Comparison of ENCODE assay signal across 19 cellular contexts in the genomic region with DNA sequence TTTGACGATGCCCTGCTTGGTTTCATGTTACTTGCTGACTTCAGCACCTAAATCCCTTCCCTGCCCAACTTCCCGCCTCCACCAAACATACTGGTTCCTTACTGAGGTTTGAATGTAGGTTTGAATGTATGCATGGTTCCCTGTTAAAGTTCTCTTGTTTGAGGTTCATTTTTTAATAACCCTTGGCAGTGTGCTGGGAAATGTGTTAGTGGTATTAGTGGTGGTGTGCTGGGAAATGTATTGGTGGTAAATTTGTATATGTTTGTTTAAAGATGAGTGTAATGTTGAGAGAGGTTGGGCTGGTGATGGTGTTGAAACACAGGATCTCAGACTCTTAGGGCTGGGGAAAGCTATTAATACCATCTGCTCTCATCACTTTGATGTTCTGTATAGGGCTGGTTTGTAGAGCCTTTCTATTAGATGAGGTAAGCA.
DNase-seq lines count a peak whose midpoint lies in the region; ATAC-seq and TF ChIP-seq lines count a peak whose summit lies in the region.
"Had no signal": no experiment of that assay in that cellular context is flagged by ENCODE, and none has a peak within 500 bp of the region (broad histone marks: within the 10 kb centered on the region; RNA-seq: fewer than 3 reads in every experiment).

No MANE protein-coding gene starts in this region.

- no peak overlapping the region for H3K4ac ChIP-seq in mesendoderm (ENCODE audit: low read depth, low read length)

- H3K27me3 Mint-ChIP-seq in HFFc6 (ENCODE audit: insufficient read depth) = no peaks in the 10 kb centered on the region

- H3K27ac ChIP-seq in mesendoderm (ENCODE audit: low read depth, low read length) = no peak overlapping the region
- H3K27ac ChIP-seq: C4-2B, foreskin keratinocyte, spleen had no signal

- H3K27me3 ChIP-seq in mesendoderm (ENCODE audit: insufficient read depth, low read length, poor library complexity) (no peaks in the 10 kb centered on the region), BE2C (no peaks in the 10 kb centered on the region)
- H3K27me3 ChIP-seq: foreskin keratinocyte, spleen had no signal

- no peak overlapping the region for H2BK15ac ChIP-seq in mesendoderm (replicated peaks; ENCODE audit: low read depth)

- H3K4me2 ChIP-seq in mesendoderm (ENCODE audit: low read length) = no peak overlapping the region

- TF ChIP-seq CTCF in AG10803 (conservative IDR thresholded peaks at IDR 0.05; ENCODE audit: low read length) (no peak), HFFc6 (IDR thresholded peaks at IDR 0.05) (no peak), BE2C (IDR thresholded peaks at IDR 0.05; ENCODE audit: low read depth, low read length) (no peak)

- peaks cover 11% of the 10 kb centered on the region for H3K79me1 ChIP-seq in mesendoderm (ENCODE audit: low read length)

- H3K23ac ChIP-seq in mesendoderm (ENCODE audit: low read length) = no peak overlapping the region

- peaks cover 14% of the 10 kb centered on the region for H3K79me2 ChIP-seq in mesendoderm (ENCODE audit: control insufficient read depth, insufficient read depth, low read length)

- H3K36me3 Mint-ChIP-seq in HFFc6 (ENCODE audit: low read depth) = no peaks in the 10 kb centered on the region

- H3K9me3 Mint-ChIP-seq in HFFc6 = no peaks in the 10 kb centered on the region

- no peak overlapping the region for H4K8ac ChIP-seq in mesendoderm (ENCODE audit: low read depth, low read length)

- H4K5ac ChIP-seq in mesendoderm (ENCODE audit: low read length) = no peak overlapping the region

- no peak overlapping the region for H3K56ac ChIP-seq in mesendoderm (ENCODE audit: low read length)

- no peaks in the 10 kb centered on the region for H3K9me3 ChIP-seq in BE2C
- H3K9me3 ChIP-seq: spleen had no signal

- H3K27ac Mint-ChIP-seq in HFFc6 = no peak overlapping the region

- H2BK120ac ChIP-seq in mesendoderm (ENCODE audit: low read depth, low read length) = no peak overlapping the region

- ATAC-seq in esophagus mucosa = peak; percentile 26
- no peak for ATAC-seq in GM18517 (IDR thresholded peaks at IDR 0.05; ENCODE audit: unreplicated experiment)
- ATAC-seq in left lobe of liver = no peak
- ATAC-seq: foreskin keratinocyte; stimulated activated naive CD8-positive, alpha-beta T cell treated with anti-CD3 and anti-CD28 coated beads, Interleukin-15, Interleukin-2, amounts not matched to agents 100 U/mL and 50 U/mL, for 24 hours had no signal

- no peak overlapping the region for H3K18ac ChIP-seq in mesendoderm (ENCODE audit: low read length)

- H3K36me3 ChIP-seq in mesendoderm (ENCODE audit: control insufficient read depth, insufficient read depth, low read length) (no peaks in the 10 kb centered on the region), BE2C (no peaks in the 10 kb centered on the region)
- H3K36me3 ChIP-seq: spleen had no signal

- H3K4me1 ChIP-seq in mesendoderm (ENCODE audit: control insufficient read depth, low read depth, low read length) (peaks cover 11% of the 10 kb centered on the region), BE2C (peaks cover 14% of the 10 kb centered on the region)
- H3K4me1 ChIP-seq: spleen had no signal

- no peak overlapping the region for H3K9ac ChIP-seq in mesendoderm (ENCODE audit: low read length)

- DNase-seq in AG10803 (ENCODE audit: low read depth) (peak; percentile 73), HFFc6 (peak; percentile 10), mesendoderm (peak; percentile 33), BE2C (no peak), GDM1 (lab: John Stamatoyannopoulos, UW) (no peak), left lobe of liver (ENCODE audit: low spot score) (no peak)
- DNase-seq: activated CD4-positive, CD25-positive, alpha-beta regulatory T cell; activated effector memory CD4-positive, alpha-beta T cell treated with anti-CD3 and anti-CD28 coated beads, Interleukin-2, amount 50 U/mL, for 16 hours; foreskin keratinocyte; MM.1S; NCI-H2029; NCI-H748 treated with DMSO at 0.1 percent for 48 hours; nucleus accumbens; spleen; stimulated activated naive CD8-positive, alpha-beta T cell treated with anti-CD3 and anti-CD28 coated beads, Interleukin-15, Interleukin-2, amounts not matched to agents 100 U/mL and 50 U/mL, for 24 hours; SW 1271 had no signal

- H2BK5ac ChIP-seq in mesendoderm (ENCODE audit: low read length) = no peak overlapping the region

- no peak overlapping the region for H3K4me3 Mint-ChIP-seq in HFFc6

- no peak overlapping the region for H2AK5ac ChIP-seq in mesendoderm (ENCODE audit: low read length)

- H3K4me3 ChIP-seq in AG10803 (ENCODE audit: low read length) (no peak overlapping the region), mesendoderm (ENCODE audit: low read length) (no peak overlapping the region), BE2C (ENCODE audit: low read depth, low read length) (no peak overlapping the region)
- H3K4me3 ChIP-seq: spleen had no signal

- WGBS in mesendoderm (ENCODE audit: extremely low coverage, insufficient coverage, low lambda C conversion rate) = no CpG with 5 or more reads among the region's 2 CpGs

- H3K4me1 Mint-ChIP-seq in HFFc6 (ENCODE audit: low read depth) = peaks cover 6% of the 10 kb centered on the region

Comparison
In these comparisons a context has a peak if more than half of its experiments do, and no peak if none do; other contexts are left out.
1. DNase-seq: peak in AG10803 (single experiment), HFFc6 (single experiment) and mesendoderm (single experiment); none in BE2C (single experiment), GDM1 (single experiment) and left lobe of liver (single experiment).